1 cellular context compared by ENCODE assay signal in the genomic region with DNA sequence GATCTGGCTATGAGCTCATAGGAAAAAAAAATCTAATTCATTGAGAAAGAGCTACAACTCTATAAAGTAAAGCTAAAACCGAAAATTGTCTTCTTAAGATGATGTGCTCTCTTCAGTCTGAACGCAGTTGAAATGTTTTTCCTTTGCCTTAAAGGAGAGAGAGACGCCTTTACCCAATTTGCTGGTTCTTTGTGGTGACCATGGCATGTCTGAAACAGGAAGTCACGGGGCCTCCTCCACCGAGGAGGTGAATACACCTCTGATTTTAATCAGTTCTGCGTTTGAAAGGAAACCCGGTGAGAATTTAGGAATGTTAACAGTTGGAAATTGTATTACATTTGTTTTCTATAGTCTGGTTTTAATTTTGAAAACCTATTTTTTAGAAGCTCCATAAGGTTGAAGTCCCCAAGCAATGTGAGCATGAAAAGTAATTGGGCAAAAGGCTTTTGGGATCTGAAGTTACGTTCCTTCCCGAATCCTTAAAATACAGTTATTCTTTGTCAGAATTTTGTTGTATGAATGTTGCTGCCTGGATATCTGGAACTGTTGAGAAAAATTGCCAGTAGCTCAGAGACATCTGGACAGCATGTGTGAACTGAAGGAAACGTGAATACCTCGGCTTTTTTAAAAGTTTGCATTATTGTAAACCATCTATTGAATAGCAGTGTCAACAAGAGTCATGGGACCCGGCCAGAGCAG.
TF ChIP-seq lines count a peak whose summit lies in the region.

No MANE protein-coding gene starts in this region.

TF ChIP-seq in WTC11, 78 proteins besides CTCF, POLR2A, EP300 and RAD21:
- TF ChIP-seq, protein P1, sequence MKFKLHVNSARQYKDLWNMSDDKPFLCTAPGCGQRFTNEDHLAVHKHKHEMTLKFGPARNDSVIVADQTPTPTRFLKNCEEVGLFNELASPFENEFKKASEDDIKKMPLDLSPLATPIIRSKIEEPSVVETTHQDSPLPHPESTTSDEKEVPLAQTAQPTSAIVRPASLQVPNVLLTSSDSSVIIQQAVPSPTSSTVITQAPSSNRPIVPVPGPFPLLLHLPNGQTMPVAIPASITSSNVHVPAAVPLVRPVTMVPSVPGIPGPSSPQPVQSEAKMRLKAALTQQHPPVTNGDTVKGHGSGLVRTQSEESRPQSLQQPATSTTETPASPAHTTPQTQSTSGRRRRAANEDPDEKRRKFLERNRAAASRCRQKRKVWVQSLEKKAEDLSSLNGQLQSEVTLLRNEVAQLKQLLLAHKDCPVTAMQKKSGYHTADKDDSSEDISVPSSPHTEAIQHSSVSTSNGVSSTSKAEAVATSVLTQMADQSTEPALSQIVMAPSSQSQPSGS (CRISPR knock-in tag; IDR thresholded peaks at IDR 0.05; ENCODE audit: borderline replicate concordance, low read depth): no peak
- TF ChIP-seq, protein P2, sequence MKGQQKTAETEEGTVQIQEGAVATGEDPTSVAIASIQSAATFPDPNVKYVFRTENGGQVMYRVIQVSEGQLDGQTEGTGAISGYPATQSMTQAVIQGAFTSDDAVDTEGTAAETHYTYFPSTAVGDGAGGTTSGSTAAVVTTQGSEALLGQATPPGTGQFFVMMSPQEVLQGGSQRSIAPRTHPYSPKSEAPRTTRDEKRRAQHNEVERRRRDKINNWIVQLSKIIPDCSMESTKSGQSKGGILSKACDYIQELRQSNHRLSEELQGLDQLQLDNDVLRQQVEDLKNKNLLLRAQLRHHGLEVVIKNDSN (CRISPR knock-in tag; IDR thresholded peaks at IDR 0.05): no peak
- TF ChIP-seq ZNF396 (CRISPR knock-in tag; IDR thresholded peaks at IDR 0.05; ENCODE audit: borderline replicate concordance) (no peak), ZNF121 (CRISPR knock-in tag; IDR thresholded peaks at IDR 0.05) (no peak), TEAD1 (CRISPR knock-in tag; IDR thresholded peaks at IDR 0.05) (no peak), FOXP1 (CRISPR knock-in tag; IDR thresholded peaks at IDR 0.05; ENCODE audit: borderline replicate concordance) (no peak)
- TF ChIP-seq, protein P3, sequence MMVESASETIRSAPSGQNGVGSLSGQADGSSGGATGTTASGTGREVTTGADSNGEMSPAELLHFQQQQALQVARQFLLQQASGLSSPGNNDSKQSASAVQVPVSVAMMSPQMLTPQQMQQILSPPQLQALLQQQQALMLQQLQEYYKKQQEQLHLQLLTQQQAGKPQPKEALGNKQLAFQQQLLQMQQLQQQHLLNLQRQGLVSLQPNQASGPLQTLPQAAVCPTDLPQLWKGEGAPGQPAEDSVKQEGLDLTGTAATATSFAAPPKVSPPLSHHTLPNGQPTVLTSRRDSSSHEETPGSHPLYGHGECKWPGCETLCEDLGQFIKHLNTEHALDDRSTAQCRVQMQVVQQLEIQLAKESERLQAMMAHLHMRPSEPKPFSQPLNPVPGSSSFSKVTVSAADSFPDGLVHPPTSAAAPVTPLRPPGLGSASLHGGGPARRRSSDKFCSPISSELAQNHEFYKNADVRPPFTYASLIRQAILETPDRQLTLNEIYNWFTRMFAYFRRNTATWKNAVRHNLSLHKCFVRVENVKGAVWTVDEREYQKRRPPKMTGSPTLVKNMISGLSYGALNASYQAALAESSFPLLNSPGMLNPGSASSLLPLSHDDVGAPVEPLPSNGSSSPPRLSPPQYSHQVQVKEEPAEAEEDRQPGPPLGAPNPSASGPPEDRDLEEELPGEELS (CRISPR knock-in tag; IDR thresholded peaks at IDR 0.05): no peak
- TF ChIP-seq, protein P4, sequence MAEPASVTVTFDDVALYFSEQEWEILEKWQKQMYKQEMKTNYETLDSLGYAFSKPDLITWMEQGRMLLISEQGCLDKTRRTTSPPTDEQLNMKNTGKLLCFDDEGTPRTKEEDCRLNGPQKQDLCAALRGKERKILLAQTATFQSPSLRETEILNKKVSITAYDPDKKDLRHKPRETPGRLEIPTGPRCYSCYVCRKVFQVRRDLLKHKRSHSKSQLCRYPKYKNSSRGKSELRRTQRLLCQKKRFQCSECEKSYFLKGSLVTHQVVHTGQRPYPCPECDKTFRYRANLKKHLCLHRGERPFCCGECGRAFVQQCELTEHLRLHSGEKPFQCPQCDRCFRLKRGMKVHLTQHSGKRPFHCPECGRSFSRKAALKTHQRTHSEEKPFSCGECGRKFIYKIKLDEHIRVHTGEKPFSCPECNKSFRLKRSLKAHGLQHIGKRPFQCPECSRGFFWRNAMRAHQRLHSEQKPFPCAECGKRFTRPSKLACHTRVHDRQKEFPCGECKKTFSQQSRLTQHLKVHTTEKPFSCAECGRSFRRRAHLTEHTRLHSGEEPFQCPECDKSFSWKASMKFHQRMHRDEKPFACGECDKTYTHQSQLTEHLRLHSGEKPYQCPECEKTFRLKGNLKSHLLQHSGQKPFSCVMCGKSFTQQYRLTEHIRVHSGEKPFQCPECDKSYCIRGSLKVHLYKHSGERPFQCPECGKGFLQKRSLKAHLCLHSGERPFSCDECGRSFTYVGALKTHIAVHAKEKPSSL (CRISPR knock-in tag; conservative IDR thresholded peaks at IDR 0.05): no peak
- TF ChIP-seq, protein P5, sequence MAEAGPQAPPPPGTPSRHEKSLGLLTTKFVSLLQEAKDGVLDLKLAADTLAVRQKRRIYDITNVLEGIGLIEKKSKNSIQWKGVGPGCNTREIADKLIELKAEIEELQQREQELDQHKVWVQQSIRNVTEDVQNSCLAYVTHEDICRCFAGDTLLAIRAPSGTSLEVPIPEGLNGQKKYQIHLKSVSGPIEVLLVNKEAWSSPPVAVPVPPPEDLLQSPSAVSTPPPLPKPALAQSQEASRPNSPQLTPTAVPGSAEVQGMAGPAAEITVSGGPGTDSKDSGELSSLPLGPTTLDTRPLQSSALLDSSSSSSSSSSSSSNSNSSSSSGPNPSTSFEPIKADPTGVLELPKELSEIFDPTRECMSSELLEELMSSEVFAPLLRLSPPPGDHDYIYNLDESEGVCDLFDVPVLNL (CRISPR knock-in tag; IDR thresholded peaks at IDR 0.05; ENCODE audit: borderline replicate concordance, low read depth): no peak
